ENCODE assay signal across 20 cellular contexts in genomic region chr5:73380052-73380451, GRCh38.
DNase-seq lines count a peak whose midpoint lies in the region; ATAC-seq, FAIRE-seq and TF ChIP-seq lines count a peak whose summit lies in the region.
"Had no signal": no experiment of that assay in that cellular context is flagged by ENCODE, and none has a peak within 500 bp of the region (broad histone marks: within the 10 kb centered on the region; RNA-seq: fewer than 3 reads in every experiment).

No MANE protein-coding gene starts in this region.

- H3K4me1 ChIP-seq in naive thymus-derived CD4-positive, alpha-beta T cell (ENCODE audit: control insufficient read depth in 2 of 2, insufficient read depth in 2 of 2, low read length in 2 of 2), result peaks cover 6 to 15% of the 10 kb centered on the region in 2 donors

- no peak for FAIRE-seq in RCC 7860 (lab: Jason Lieb, UNC)
- FAIRE-seq: H54 had no signal

- CTCF ChIA-PET in activated CD4-positive, alpha-beta T cell treated with anti-CD3 and anti-CD28 coated beads for 36 hours (lab: Charles Lee), result interaction anchor here (0.6 kb wide), 1 partner anchor 80 kb away, joined by 3 read pairs; no protein-coding TSS in a partner anchor
- CTCF ChIA-PET in naive thymus-derived CD4-positive, alpha-beta T cell (lab: Charles Lee), result no interaction called here

- H3K9me3 ChIP-seq in naive thymus-derived CD4-positive, alpha-beta T cell (ENCODE audit: control insufficient read depth in 2 of 3, low read length in 3 of 3), result peaks cover 0 to 7% (median 2%) of the 10 kb centered on the region in 3 experiments

- no peak overlapping the region for H3K4me3 Mint-ChIP-seq in activated CD4-positive, alpha-beta T cell treated with anti-CD3 and anti-CD28 coated beads for 36 hours
- H3K4me3 Mint-ChIP-seq in activated CD4-positive, alpha-beta T cell treated with anti-CD3 and anti-CD28 coated beads, Interleukin-2, amount 10 ng/mL, durations not matched to agents 24 days and 14 days, result no peak overlapping the region
- H3K4me3 Mint-ChIP-seq in naive thymus-derived CD4-positive, alpha-beta T cell, result peak overlapping the region in 6 of 10 donors; percentile 35 to 75 (median 60)

- no peak overlapping the region for H3K4me3 ChIP-seq in naive thymus-derived CD4-positive, alpha-beta T cell (ENCODE audit: low read length)
- H3K4me3 ChIP-seq: MG63, PC-9 had no signal

- peaks cover 2% of the 10 kb centered on the region for H3K36me3 Mint-ChIP-seq in activated CD4-positive, alpha-beta T cell treated with anti-CD3 and anti-CD28 coated beads for 36 hours (ENCODE audit: low read depth)
- H3K36me3 Mint-ChIP-seq in activated CD4-positive, alpha-beta T cell treated with anti-CD3 and anti-CD28 coated beads, Interleukin-2, amount 10 ng/mL, durations not matched to agents 24 days and 14 days (ENCODE audit: low read depth), result peaks cover 8% of the 10 kb centered on the region
- peaks cover 0 to 18% (median 4%) of the 10 kb centered on the region in 5 donors for H3K36me3 Mint-ChIP-seq in naive thymus-derived CD4-positive, alpha-beta T cell

- no peaks in the 10 kb centered on the region for H3K36me3 ChIP-seq in naive thymus-derived CD4-positive, alpha-beta T cell (ENCODE audit: control insufficient read depth in 2 of 3, insufficient read depth in 3 of 3, low read length in 3 of 3)
- H3K36me3 ChIP-seq: MG63 had no signal

- H3K27ac Mint-ChIP-seq in activated CD4-positive, alpha-beta T cell treated with anti-CD3 and anti-CD28 coated beads for 36 hours, result no peak overlapping the region
- H3K27ac Mint-ChIP-seq in activated CD4-positive, alpha-beta T cell treated with anti-CD3 and anti-CD28 coated beads, Interleukin-2, amount 10 ng/mL, durations not matched to agents 24 days and 14 days, result no peak overlapping the region
- peak overlapping the region in 1 of 9 donors; percentile 58 for H3K27ac Mint-ChIP-seq in naive thymus-derived CD4-positive, alpha-beta T cell

- no peak for ATAC-seq in activated CD4-positive, alpha-beta T cell treated with anti-CD3 and anti-CD28 coated beads for 36 hours
- ATAC-seq in naive thymus-derived CD4-positive, alpha-beta T cell, result no peak

- H3K4me1 Mint-ChIP-seq in activated CD4-positive, alpha-beta T cell treated with anti-CD3 and anti-CD28 coated beads for 36 hours, result peaks cover 11% of the 10 kb centered on the region
- peaks cover 4% of the 10 kb centered on the region for H3K4me1 Mint-ChIP-seq in activated CD4-positive, alpha-beta T cell treated with anti-CD3 and anti-CD28 coated beads, Interleukin-2, amount 10 ng/mL, durations not matched to agents 24 days and 14 days
- peaks cover 5 to 23% (median 15%) of the 10 kb centered on the region in 7 donors for H3K4me1 Mint-ChIP-seq in naive thymus-derived CD4-positive, alpha-beta T cell

- peaks cover 24 to 50% of the 10 kb centered on the region in 2 donors for H3K27me3 ChIP-seq in naive thymus-derived CD4-positive, alpha-beta T cell (ENCODE audit: control insufficient read depth in 2 of 2, insufficient read depth in 2 of 2, low read length in 2 of 2)
- H3K27me3 ChIP-seq: MG63 had no signal

- H3K9me3 Mint-ChIP-seq in activated CD4-positive, alpha-beta T cell treated with anti-CD3 and anti-CD28 coated beads for 36 hours (ENCODE audit: low read depth), result peaks cover 6% of the 10 kb centered on the region
- H3K9me3 Mint-ChIP-seq in activated CD4-positive, alpha-beta T cell treated with anti-CD3 and anti-CD28 coated beads, Interleukin-2, amount 10 ng/mL, durations not matched to agents 24 days and 14 days, result peaks cover 14% of the 10 kb centered on the region
- peaks cover 5 to 27% (median 15%) of the 10 kb centered on the region in 11 donors for H3K9me3 Mint-ChIP-seq in naive thymus-derived CD4-positive, alpha-beta T cell

- POLR2A ChIA-PET in activated CD4-positive, alpha-beta T cell treated with anti-CD3 and anti-CD28 coated beads for 36 hours (lab: Charles Lee), result no interaction called here
- POLR2A ChIA-PET in naive thymus-derived CD4-positive, alpha-beta T cell (lab: Charles Lee), result no interaction called here

- peak; percentile 6 for DNase-seq in activated CD4-positive, alpha-beta T cell treated with anti-CD3 and anti-CD28 coated beads for 36 hours
- no peak for DNase-seq in activated CD4-positive, alpha-beta T cell treated with anti-CD3 and anti-CD28 coated beads, Interleukin-2, amount 10 ng/mL, durations not matched to agents 24 days and 14 days
- DNase-seq in GM13976 (ENCODE audit: low spot score) (peak; percentile 16), astrocyte of the hippocampus (ENCODE audit: low read depth, low spot score) (peak; percentile 42), RCC 7860 (ENCODE audit: low spot score) (no peak), NCI-H1105 treated with DMSO at 0.1 percent for 48 hours (lab: John Stamatoyannopoulos, UW) (no peak), D341Med (ENCODE audit: low spot score) (no peak)
- peak in 1 of 9 donors; percentile 2 for DNase-seq in naive thymus-derived CD4-positive, alpha-beta T cell
- DNase-seq: 8988T, C1 segment of cervical spinal cord, GF-D8, IMR-90, Karpas-422, MG63, NCI-H1092, NCI-H2081 treated with DMSO at 0.1 percent for 48 hours, NCI-H510A treated with DMSO at 0.1 percent for 48 hours, NCI-H82, PC-9 had no signal

- TF ChIP-seq CTCF in GM13976 (IDR thresholded peaks at IDR 0.05; ENCODE audit: borderline replicate concordance, control extremely low read depth, extremely low read depth, insufficient read depth, missing control alignments), result no peak

- no peak overlapping the region for H3K27ac ChIP-seq in naive thymus-derived CD4-positive, alpha-beta T cell (ENCODE audit: low read depth, low read length)
- H3K27ac ChIP-seq: PC-9 had no signal

- in situ Hi-C loops in GM13976 (cut with MboI; ENCODE audit: low sequenced_read_pairs, unreplicated experiment), result no loop called here

- peaks cover 77% of the 10 kb centered on the region for H3K27me3 Mint-ChIP-seq in activated CD4-positive, alpha-beta T cell treated with anti-CD3 and anti-CD28 coated beads for 36 hours
- peaks cover 77% of the 10 kb centered on the region for H3K27me3 Mint-ChIP-seq in activated CD4-positive, alpha-beta T cell treated with anti-CD3 and anti-CD28 coated beads, Interleukin-2, amount 10 ng/mL, durations not matched to agents 24 days and 14 days
- peaks cover 78 to 85% (median 83%) of the 10 kb centered on the region in 5 donors for H3K27me3 Mint-ChIP-seq in naive thymus-derived CD4-positive, alpha-beta T cell

- intact Hi-C loops in activated CD4-positive, alpha-beta T cell treated with anti-CD3 and anti-CD28 coated beads for 36 hours (cut with DNase I, micrococcal nuclease), result loop anchor here (2.0 to 5.0 kb wide), 6 partner anchors 39 to 148 kb away; no protein-coding TSS in a partner anchor
- intact Hi-C loops in activated CD4-positive, alpha-beta T cell treated with anti-CD3 and anti-CD28 coated beads, Interleukin-2, amount 10 ng/mL, durations not matched to agents 24 days and 14 days (cut with micrococcal nuclease), result loop anchor here (2.0 to 5.0 kb wide), 5 partner anchors 37 to 148 kb away; no protein-coding TSS in a partner anchor
- intact Hi-C loops in naive thymus-derived CD4-positive, alpha-beta T cell (cut with micrococcal nuclease), result no loop called here

Comparison
In these comparisons a context has a peak if more than half of its experiments do, and no peak if none do; other contexts are left out.
1. DNase-seq: peak in activated CD4-positive, alpha-beta T cell treated with anti-CD3 and anti-CD28 coated beads for 36 hours (single experiment), GM13976 (single experiment) and astrocyte of the hippocampus (single experiment); none in activated CD4-positive, alpha-beta T cell treated with anti-CD3 and anti-CD28 coated beads, Interleukin-2, amount 10 ng/mL, durations not matched to agents 24 days and 14 days (single experiment), RCC 7860 (single experiment), NCI-H1105 treated with DMSO at 0.1 percent for 48 hours (single experiment) and D341Med (single experiment).
2. H3K4me3 Mint-ChIP-seq: peak in naive thymus-derived CD4-positive, alpha-beta T cell (6 of 10); none in activated CD4-positive, alpha-beta T cell treated with anti-CD3 and anti-CD28 coated beads for 36 hours (single experiment) and activated CD4-positive, alpha-beta T cell treated with anti-CD3 and anti-CD28 coated beads, Interleukin-2, amount 10 ng/mL, durations not matched to agents 24 days and 14 days (single experiment).
3. intact Hi-C loops: an anchor here in activated CD4-positive, alpha-beta T cell treated with anti-CD3 and anti-CD28 coated beads for 36 hours (2.0 to 5.0 kb wide) and activated CD4-positive, alpha-beta T cell treated with anti-CD3 and anti-CD28 coated beads, Interleukin-2, amount 10 ng/mL, durations not matched to agents 24 days and 14 days (2.0 to 5.0 kb wide); none called in naive thymus-derived CD4-positive, alpha-beta T cell.